ENCODE assay signal across 18 cellular contexts in genomic region chr1:50974618-50974935, GRCh38. TPM values are rescaled to one million over a fixed set of nuclear protein-coding genes. Genes with fewer than 3 reads are reported as not detected.
A peak's percentile ranks its signal among the peaks of the same experiment; 100 is the strongest.
DNase-seq lines count a peak whose midpoint lies in the region; ATAC-seq and TF ChIP-seq lines count a peak whose summit lies in the region.
"Had no signal": no experiment of that assay in that cellular context is flagged by ENCODE, and none has a peak within 500 bp of the region (broad histone marks: within the 10 kb centered on the region; RNA-seq: fewer than 3 reads in every experiment).

No MANE protein-coding gene starts in this region.

- DNase-seq in NCI-H1105 treated with DMSO at 0.1 percent for 48 hours (lab: John Stamatoyannopoulos, UW) (peak; percentile 38), NCI-H1105 (lab: John Stamatoyannopoulos, UW) (no peak), HT1080 (ENCODE audit: low read depth) (peak; percentile 42), WERI-Rb-1 (no peak), pons (ENCODE audit: low spot score) (peak; percentile 49), NCI-H187 (lab: John Stamatoyannopoulos, UW) (no peak), SKM-1 treated with dmso at 0.1 percent for 144 hours (lab: John Stamatoyannopoulos, UW; ENCODE audit: unreplicated experiment) (no peak)
- DNase-seq: activated B cell treated with CpG ODN at 0.5 μM for 24 hours; activated CD8-positive, alpha-beta memory T cell treated with anti-CD3 and anti-CD28 coated beads, Interleukin-2, amount 10 ng/mL, durations not matched to agents 7 days and 5 days; effector memory CD8-positive, alpha-beta T cell; foreskin keratinocyte; NCI-H1930; NK-92 treated with Interleukin-12 subunit alpha and Interleukin-12 subunit beta, amount 100 ng/mL, for 24 hours; stimulated activated naive CD4-positive, alpha-beta T cell treated with Interleukin-2 at 50 U/mL for 16 hours; SW 1271 had no signal

- no peak for TF ChIP-seq CTCF in WERI-Rb-1 (IDR thresholded peaks at IDR 0.05; ENCODE audit: low read depth, low read length)

- H3K9me3 ChIP-seq in WERI-Rb-1 (ENCODE audit: severe bottlenecking) = no peaks in the 10 kb centered on the region

- ATAC-seq in HG02610 (IDR thresholded peaks at IDR 0.05; ENCODE audit: unreplicated experiment) = no peak
- ATAC-seq: activated CD8-positive, alpha-beta memory T cell treated with anti-CD3 and anti-CD28 coated beads, Interleukin-2, amount 10 ng/mL, durations not matched to agents 7 days and 5 days; effector memory CD8-positive, alpha-beta T cell; foreskin keratinocyte had no signal

- H3K27ac ChIP-seq in WERI-Rb-1 = peak overlapping the region; percentile 99
- H3K27ac ChIP-seq: foreskin keratinocyte had no signal

- peak overlapping the region; percentile 90 for H3K4me3 ChIP-seq in WERI-Rb-1 (ENCODE audit: low read depth, low read length)
- H3K4me3 ChIP-seq: lung, skin epidermis had no signal

- H3K27me3 ChIP-seq in WERI-Rb-1 (ENCODE audit: insufficient read depth, low read depth, severe bottlenecking) = no peaks in the 10 kb centered on the region

- peaks cover 60% of the 10 kb centered on the region for H3K36me3 ChIP-seq in WERI-Rb-1

RNA-seq across cellular contexts. Expression of gene CDKN2C, which starts 4.5 kb away (rescaled TPM):
- 42.9 and 50.4 TPM in 2 replicates for total RNA-seq in HT1080 (2014; rRNA removed; shearing (Covaris generic))
- 30.2 and 33.6 TPM in 2 replicates for polyA plus RNA-seq in HT1080 (2015; cell fraction: cytosol; rRNA removed)
- 19.9 and 20.3 TPM in 2 replicates for polyA plus RNA-seq in HT1080 (2015; cell fraction: nucleus; rRNA removed)

RNA-seq across cellular contexts. Expression of gene FAF1, which starts 14.5 kb away (rescaled TPM):
- 60.4 and 61.0 TPM in 2 replicates for total RNA-seq in HT1080 (2014; rRNA removed; shearing (Covaris generic))
- 71.5 and 106 TPM in 2 replicates for polyA plus RNA-seq in HT1080 (2015; cell fraction: cytosol; rRNA removed)
- 60.0 and 69.7 TPM in 2 replicates for polyA plus RNA-seq in HT1080 (2015; cell fraction: nucleus; rRNA removed)

Comparison
In these comparisons a context has a peak if more than half of its experiments do, and no peak if none do; other contexts are left out.
1. DNase-seq: peak in NCI-H1105 treated with DMSO at 0.1 percent for 48 hours (single experiment), HT1080 (single experiment) and pons (single experiment); none in NCI-H1105 (single experiment), WERI-Rb-1 (single experiment), NCI-H187 (0 of 2) and SKM-1 treated with dmso at 0.1 percent for 144 hours (single experiment).